Comparison of ENCODE assay signal across 1 cellular context in genomic region chr2:232449964-232450363, GRCh38.
TF ChIP-seq lines count a peak whose summit lies in the region.

No MANE protein-coding gene starts in this region.

TF ChIP-seq in H1, 55 proteins besides CTCF, POLR2A, EP300 and RAD21:
- TF ChIP-seq NRF1 (IDR thresholded peaks at IDR 0.05; ENCODE audit: low read depth, low read length): no peak
- TF ChIP-seq BCL11A (IDR thresholded peaks at IDR 0.05; ENCODE audit: low read depth in 2 of 2, low read length in 2 of 2): no peak
- no peak for TF ChIP-seq CEBPB (IDR thresholded peaks at IDR 0.05; ENCODE audit: low read depth, low read length)
- no peak for TF ChIP-seq JUN (IDR thresholded peaks at IDR 0.05; ENCODE audit: low read depth, low read length)
- no peak for TF ChIP-seq TEAD4 (IDR thresholded peaks at IDR 0.05; ENCODE audit: low read depth, low read length)
- no peak for TF ChIP-seq SP2 (IDR thresholded peaks at IDR 0.05; ENCODE audit: low read length)
- no peak for TF ChIP-seq SIX5 (IDR thresholded peaks at IDR 0.05; ENCODE audit: low read depth, low read length)
- TF ChIP-seq RNF2 (IDR thresholded peaks at IDR 0.05; ENCODE audit: borderline replicate concordance, low read depth, low read length, missing control alignments, poor library complexity, severe bottlenecking): no peak
- no peak for TF ChIP-seq PHF8 (conservative IDR thresholded peaks at IDR 0.05; ENCODE audit: low read depth, low read length)
- no peak for TF ChIP-seq RBBP5 (IDR thresholded peaks at IDR 0.05; ENCODE audit: borderline replicate concordance, low read depth, low read length)
- no peak for TF ChIP-seq ASH2L (IDR thresholded peaks at IDR 0.05; ENCODE audit: low read length)
- no peak for TF ChIP-seq USF2 (IDR thresholded peaks at IDR 0.05; ENCODE audit: low read length)
- no peak for TF ChIP-seq EGR1 (IDR thresholded peaks at IDR 0.05; ENCODE audit: borderline replicate concordance, low read depth, low read length)
